Comparison of ENCODE assay signal across 1 cellular context in genomic region chr9:126661521-126662251, GRCh38.
TF ChIP-seq lines count a peak whose summit lies in the region.

No MANE protein-coding gene starts in this region.

TF ChIP-seq in WTC11, 78 proteins besides CTCF, POLR2A, EP300 and RAD21 (continued from another document):
- TF ChIP-seq ATF2 (CRISPR knock-in tag; IDR thresholded peaks at IDR 0.05; ENCODE audit: borderline replicate concordance, low read depth): no peak
- TF ChIP-seq CDX4 (CRISPR knock-in tag; IDR thresholded peaks at IDR 0.05; ENCODE audit: borderline replicate concordance): no peak
- TF ChIP-seq E2F1 (CRISPR knock-in tag; IDR thresholded peaks at IDR 0.05): no peak
- peak; percentile 71; the same call in 1 of the 2 replicates for TF ChIP-seq TEAD1 (CRISPR knock-in tag; IDR thresholded peaks at IDR 0.05)
- no peak for TF ChIP-seq MXD4 (CRISPR knock-in tag; IDR thresholded peaks at IDR 0.05; ENCODE audit: borderline replicate concordance)
- no peak for TF ChIP-seq ELF4 (CRISPR knock-in tag; IDR thresholded peaks at IDR 0.05; ENCODE audit: low read depth)
- no peak for TF ChIP-seq TP53 (CRISPR knock-in tag; IDR thresholded peaks at IDR 0.05)
- peak; percentile 50; the same call in 1 of the 2 replicates for TF ChIP-seq CREM (CRISPR knock-in tag; IDR thresholded peaks at IDR 0.05)
- no peak for TF ChIP-seq ZNF532 (CRISPR knock-in tag; IDR thresholded peaks at IDR 0.05; ENCODE audit: borderline replicate concordance)
- TF ChIP-seq IRF2 (CRISPR knock-in tag; IDR thresholded peaks at IDR 0.05; ENCODE audit: borderline replicate concordance, low read depth): no peak
- no peak for TF ChIP-seq ZBTB21 (CRISPR knock-in tag; IDR thresholded peaks at IDR 0.05; ENCODE audit: borderline replicate concordance)
- TF ChIP-seq FOXK1 (CRISPR knock-in tag; IDR thresholded peaks at IDR 0.05): peak; percentile 46; the same call in 1 of the 2 replicates
- TF ChIP-seq RORB (CRISPR knock-in tag; IDR thresholded peaks at IDR 0.05): no peak
- TF ChIP-seq NFATC4 (CRISPR knock-in tag; IDR thresholded peaks at IDR 0.05): no peak
- TF ChIP-seq ETV6 (CRISPR knock-in tag; IDR thresholded peaks at IDR 0.05): peak; percentile 88
- TF ChIP-seq AR (CRISPR knock-in tag; IDR thresholded peaks at IDR 0.05): 0 out of 2 replicates have a peak, but pooled peaks have one; percentile 33
- TF ChIP-seq ATF1 (CRISPR knock-in tag; IDR thresholded peaks at IDR 0.05): no peak
- no peak for TF ChIP-seq ESRRA (CRISPR knock-in tag; IDR thresholded peaks at IDR 0.05; ENCODE audit: borderline replicate concordance)
- TF ChIP-seq USF2 (CRISPR knock-in tag; IDR thresholded peaks at IDR 0.05): 0 out of 2 replicates have a peak, but pooled peaks have one; percentile 8
- peak; percentile 65; the same call in 1 of the 2 replicates for TF ChIP-seq HMGXB4 (CRISPR knock-in tag; IDR thresholded peaks at IDR 0.05)
- no peak for TF ChIP-seq ZNF416 (CRISPR knock-in tag; IDR thresholded peaks at IDR 0.05)
- peak; percentile 70; the same call in 1 of the 2 replicates for TF ChIP-seq SP1 (CRISPR knock-in tag; conservative IDR thresholded peaks at IDR 0.05)
- TF ChIP-seq GTF2I (CRISPR knock-in tag; conservative IDR thresholded peaks at IDR 0.05): peak; percentile 87
